ENCODE assay signal across 16 cellular contexts in the genomic region with DNA sequence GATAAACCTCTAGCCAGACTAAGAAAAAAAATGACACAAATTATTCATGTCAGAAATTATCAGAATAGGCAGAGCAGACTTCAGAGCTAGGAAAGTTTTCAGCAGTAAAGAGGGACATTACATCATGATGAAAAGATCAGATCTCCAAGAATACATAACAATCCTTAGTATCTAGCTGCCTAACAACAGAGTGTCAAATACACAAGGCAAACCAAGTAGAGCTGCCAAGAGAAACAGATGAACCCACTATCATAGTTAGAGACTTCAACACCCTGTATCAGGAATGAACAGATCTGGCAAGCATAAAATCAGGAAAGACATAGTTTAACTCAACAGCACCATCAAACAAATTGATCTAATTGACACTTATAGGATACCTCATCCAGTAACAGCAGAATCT.
DNase-seq lines count a peak whose midpoint lies in the region; TF ChIP-seq lines count a peak whose summit lies in the region.
"Had no signal": no experiment of that assay in that cellular context is flagged by ENCODE, and none has a peak within 500 bp of the region (broad histone marks: within the 10 kb centered on the region; RNA-seq: fewer than 3 reads in every experiment).

No MANE protein-coding gene starts in this region.

- H3K27me3 ChIP-seq in neuronal stem cell (ENCODE audit: control insufficient read depth in 3 of 3, insufficient read depth in 3 of 3, low read depth in 1 of 3, low read length in 3 of 3), result no peaks in the 10 kb centered on the region
- H3K27me3 ChIP-seq: BE2C; BLaER1 treated with 17β-estradiol and CSF1 and Interleukin-3, amounts not matched to agents 10 nM and 100 nM had no signal

- H3K23ac ChIP-seq in neuronal stem cell (ENCODE audit: low read depth, low read length, poor library complexity), result no peak overlapping the region

- H3K27ac ChIP-seq in neuronal stem cell (replicated peaks; ENCODE audit: low read length), result no peak overlapping the region
- H3K27ac ChIP-seq: BLaER1 treated with 17β-estradiol and CSF1 and Interleukin-3, amounts not matched to agents 10 nM and 100 nM had no signal

- no peak overlapping the region for H2BK120ac ChIP-seq in neuronal stem cell (ENCODE audit: low read depth, low read length)

- no peak overlapping the region for H2BK5ac ChIP-seq in neuronal stem cell (ENCODE audit: low read length)

- no peak overlapping the region for H2BK15ac ChIP-seq in neuronal stem cell (ENCODE audit: low read length)

- DNase-seq in NCI-H226, result peak; percentile 8
- peak; percentile 18 for DNase-seq in fibroblast of the aortic adventitia (ENCODE audit: low read depth)
- peak; percentile 46 for DNase-seq in iris pigment epithelial cell (ENCODE audit: low read depth)
- no peak for DNase-seq in globus pallidus (ENCODE audit: low spot score)
- no peak for DNase-seq in neuronal stem cell (ENCODE audit: low spot score)
- DNase-seq in mucosa of gallbladder (ENCODE audit: low spot score), result no peak
- DNase-seq: AML-193; BE2C; CD4-positive, alpha-beta T cell; CD8-positive, alpha-beta memory T cell; DMS 273 treated with DMSO at 0.1 percent for 48 hours; DMS79; GF-D8; H9 had no signal

- no peak overlapping the region for H3K14ac ChIP-seq in neuronal stem cell (ENCODE audit: low read length)

- H3K79me1 ChIP-seq in neuronal stem cell (ENCODE audit: low read depth, low read length), result no peaks in the 10 kb centered on the region

- no peaks in the 10 kb centered on the region for H3K4me1 ChIP-seq in neuronal stem cell (ENCODE audit: control insufficient read depth in 2 of 2, insufficient read depth in 1 of 2, low read depth in 1 of 2, low read length in 2 of 2)
- H3K4me1 ChIP-seq: BE2C; BLaER1 treated with 17β-estradiol and CSF1 and Interleukin-3, amounts not matched to agents 10 nM and 100 nM had no signal

- peaks cover 0 to 8% of the 10 kb centered on the region in 2 donors for H3K36me3 ChIP-seq in neuronal stem cell (replicated peaks in 1 of 2; ENCODE audit: control insufficient read depth in 2 of 2, insufficient read depth in 2 of 2, low read length in 2 of 2)
- H3K36me3 ChIP-seq: BE2C had no signal

- no peak overlapping the region for H4K91ac ChIP-seq in neuronal stem cell (ENCODE audit: low read depth, low read length, poor library complexity)

- no peak overlapping the region for H2BK12ac ChIP-seq in neuronal stem cell (ENCODE audit: low read length)

- no peak overlapping the region for H4K8ac ChIP-seq in neuronal stem cell (ENCODE audit: low read depth, low read length)

- no peak overlapping the region for H3K4me3 ChIP-seq in fibroblast of the aortic adventitia (ENCODE audit: low read depth, low read length)
- no peak overlapping the region for H3K4me3 ChIP-seq in neuronal stem cell (ENCODE audit: low read length in 2 of 2)
- H3K4me3 ChIP-seq: BLaER1 treated with 17β-estradiol and CSF1 and Interleukin-3, amounts not matched to agents 10 nM and 100 nM; GM23338 had no signal

- peaks cover 6 to 28% of the 10 kb centered on the region in 2 donors for H3K9me3 ChIP-seq in neuronal stem cell (replicated peaks in 1 of 2; ENCODE audit: control insufficient read depth in 2 of 2, insufficient read depth in 1 of 2, low read depth in 1 of 2, low read length in 2 of 2)
- H3K9me3 ChIP-seq: BE2C had no signal

- no peak overlapping the region for H3K9ac ChIP-seq in neuronal stem cell (ENCODE audit: low read depth, low read length, poor library complexity)
- H3K9ac ChIP-seq: BLaER1 treated with 17β-estradiol and CSF1 and Interleukin-3, amounts not matched to agents 10 nM and 100 nM had no signal

- TF ChIP-seq CTCF in fibroblast of the aortic adventitia (IDR thresholded peaks at IDR 0.05; ENCODE audit: insufficient read depth, low read length), result no peak

- H3K4ac ChIP-seq in neuronal stem cell (ENCODE audit: low read length), result no peak overlapping the region

- no peak overlapping the region for H3K18ac ChIP-seq in neuronal stem cell (ENCODE audit: low read length)

- no peak overlapping the region for H2AFZ ChIP-seq in neuronal stem cell (ENCODE audit: low read length)
- H2AFZ ChIP-seq: GM23338 had no signal

- no peak overlapping the region for H2AK5ac ChIP-seq in neuronal stem cell (ENCODE audit: low read depth, low read length)

- H3K4me2 ChIP-seq in neuronal stem cell (ENCODE audit: insufficient read depth, low read length, poor library complexity, severe bottlenecking), result no peak overlapping the region
- H3K4me2 ChIP-seq: BLaER1 treated with 17β-estradiol and CSF1 and Interleukin-3, amounts not matched to agents 10 nM and 100 nM; GM23338 had no signal

Comparison
In these comparisons a context has a peak if more than half of its experiments do, and no peak if none do; other contexts are left out.
1. DNase-seq: peak in NCI-H226 (single experiment), fibroblast of the aortic adventitia (single experiment) and iris pigment epithelial cell (single experiment); none in globus pallidus (single experiment), neuronal stem cell (single experiment) and mucosa of gallbladder (single experiment).